ENCODE assay signal across 1 cellular context in genomic region chr1:220300442-220301121, GRCh38.
TF ChIP-seq lines count a peak whose summit lies in the region.

No MANE protein-coding gene starts in this region.

TF ChIP-seq in K562, 482 proteins besides CTCF, POLR2A, EP300 and RAD21 (continued from another document):
- TF ChIP-seq KLF13 (tag; IDR thresholded peaks at IDR 0.05; ENCODE audit: borderline replicate concordance, low read depth) (no peak), GABPA (tag; conservative IDR thresholded peaks at IDR 0.05; ENCODE audit: low read depth) (peak; percentile 71), ZNF395 (CRISPR knock-in tag; IDR thresholded peaks at IDR 0.05) (no peak; the same call in 1 of the 2 replicates), POLR2AphosphoS5 (IDR thresholded peaks at IDR 0.05; ENCODE audit: control insufficient read depth, insufficient read depth, low read depth, low read length) (no peak), SRSF1 (IDR thresholded peaks at IDR 0.05; ENCODE audit: low read depth, low read length) (no peak), MCM2 (IDR thresholded peaks at IDR 0.05; ENCODE audit: low read depth) (no peak), GTF2A2 (tag; IDR thresholded peaks at IDR 0.05) (no peak), KAT2B (IDR thresholded peaks at IDR 0.05; ENCODE audit: low read depth, low read length) (no peak), MTA2 (IDR thresholded peaks at IDR 0.05; ENCODE audit: low read depth) (peak; percentile 41; the same call in 1 of the 2 replicates), FIP1L1 (IDR thresholded peaks at IDR 0.05; ENCODE audit: low read depth, low read length, poor library complexity, severe bottlenecking) (no peak), ZNF77 (CRISPR knock-in tag; IDR thresholded peaks at IDR 0.05) (no peak), NFATC3 (IDR thresholded peaks at IDR 0.05) (no peak), CREM (IDR thresholded peaks at IDR 0.05; ENCODE audit: low read depth) (peak; percentile 87), ZBTB43 (CRISPR knock-in tag; IDR thresholded peaks at IDR 0.05) (no peak), UBTF (IDR thresholded peaks at IDR 0.05; ENCODE audit: borderline replicate concordance in 1 of 2, low read depth in 2 of 2, low read length in 2 of 2) (no peak), SRF (CRISPR knock-in tag; IDR thresholded peaks at IDR 0.05) (peak in 1 of 2 experiments; percentile 29; a peak in 1 of 4 replicates), SIN3B (IDR thresholded peaks at IDR 0.05; ENCODE audit: low read depth) (no peak), SREBF1 (IDR thresholded peaks at IDR 0.05; ENCODE audit: borderline replicate concordance, low read depth, low read length) (no peak), CBX3 (IDR thresholded peaks at IDR 0.05; ENCODE audit: borderline replicate concordance in 1 of 2, low read length in 2 of 2) (no peak), NFXL1 (CRISPR knock-in tag; IDR thresholded peaks at IDR 0.05) (no peak), JUN (IDR thresholded peaks at IDR 0.05; ENCODE audit: borderline replicate concordance, low read depth, low read length) (peak; percentile 98), JUN (CRISPR knock-in tag; IDR thresholded peaks at IDR 0.05; ENCODE audit: borderline replicate concordance) (0 out of 2 replicates have a peak, but pooled peaks have one; percentile 34), ZNF449 (CRISPR knock-in tag; IDR thresholded peaks at IDR 0.05) (no peak), TSC22D4 (tag; IDR thresholded peaks at IDR 0.05) (no peak), NR1H2 (CRISPR knock-in tag; IDR thresholded peaks at IDR 0.05) (no peak), C11orf30 (IDR thresholded peaks at IDR 0.05; ENCODE audit: low read depth) (peak; percentile 42; the same call in 1 of the 2 replicates), ZBED1 (IDR thresholded peaks at IDR 0.05) (no peak), ESRRB (CRISPR knock-in tag; IDR thresholded peaks at IDR 0.05; ENCODE audit: borderline replicate concordance) (no peak)
- TF ChIP-seq, protein P1, sequence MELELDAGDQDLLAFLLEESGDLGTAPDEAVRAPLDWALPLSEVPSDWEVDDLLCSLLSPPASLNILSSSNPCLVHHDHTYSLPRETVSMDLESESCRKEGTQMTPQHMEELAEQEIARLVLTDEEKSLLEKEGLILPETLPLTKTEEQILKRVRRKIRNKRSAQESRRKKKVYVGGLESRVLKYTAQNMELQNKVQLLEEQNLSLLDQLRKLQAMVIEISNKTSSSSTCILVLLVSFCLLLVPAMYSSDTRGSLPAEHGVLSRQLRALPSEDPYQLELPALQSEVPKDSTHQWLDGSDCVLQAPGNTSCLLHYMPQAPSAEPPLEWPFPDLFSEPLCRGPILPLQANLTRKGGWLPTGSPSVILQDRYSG (tag; conservative IDR thresholded peaks at IDR 0.05; ENCODE audit: low read depth) = no peak
- TF ChIP-seq, protein P2, sequence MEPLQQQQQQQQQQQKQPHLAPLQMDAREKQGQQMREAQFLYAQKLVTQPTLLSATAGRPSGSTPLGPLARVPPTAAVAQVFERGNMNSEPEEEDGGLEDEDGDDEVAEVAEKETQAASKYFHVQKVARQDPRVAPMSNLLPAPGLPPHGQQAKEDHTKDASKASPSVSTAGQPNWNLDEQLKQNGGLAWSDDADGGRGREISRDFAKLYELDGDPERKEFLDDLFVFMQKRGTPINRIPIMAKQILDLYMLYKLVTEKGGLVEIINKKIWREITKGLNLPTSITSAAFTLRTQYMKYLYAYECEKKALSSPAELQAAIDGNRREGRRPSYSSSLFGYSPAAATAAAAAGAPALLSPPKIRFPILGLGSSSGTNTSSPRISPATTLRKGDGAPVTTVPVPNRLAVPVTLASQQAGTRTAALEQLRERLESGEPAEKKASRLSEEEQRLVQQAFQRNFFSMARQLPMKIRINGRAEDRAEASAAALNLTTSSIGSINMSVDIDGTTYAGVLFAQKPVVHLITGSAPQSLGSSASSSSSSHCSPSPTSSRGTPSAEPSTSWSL (CRISPR knock-in tag; IDR thresholded peaks at IDR 0.05; ENCODE audit: borderline replicate concordance) = no peak
- TF ChIP-seq, protein P3, sequence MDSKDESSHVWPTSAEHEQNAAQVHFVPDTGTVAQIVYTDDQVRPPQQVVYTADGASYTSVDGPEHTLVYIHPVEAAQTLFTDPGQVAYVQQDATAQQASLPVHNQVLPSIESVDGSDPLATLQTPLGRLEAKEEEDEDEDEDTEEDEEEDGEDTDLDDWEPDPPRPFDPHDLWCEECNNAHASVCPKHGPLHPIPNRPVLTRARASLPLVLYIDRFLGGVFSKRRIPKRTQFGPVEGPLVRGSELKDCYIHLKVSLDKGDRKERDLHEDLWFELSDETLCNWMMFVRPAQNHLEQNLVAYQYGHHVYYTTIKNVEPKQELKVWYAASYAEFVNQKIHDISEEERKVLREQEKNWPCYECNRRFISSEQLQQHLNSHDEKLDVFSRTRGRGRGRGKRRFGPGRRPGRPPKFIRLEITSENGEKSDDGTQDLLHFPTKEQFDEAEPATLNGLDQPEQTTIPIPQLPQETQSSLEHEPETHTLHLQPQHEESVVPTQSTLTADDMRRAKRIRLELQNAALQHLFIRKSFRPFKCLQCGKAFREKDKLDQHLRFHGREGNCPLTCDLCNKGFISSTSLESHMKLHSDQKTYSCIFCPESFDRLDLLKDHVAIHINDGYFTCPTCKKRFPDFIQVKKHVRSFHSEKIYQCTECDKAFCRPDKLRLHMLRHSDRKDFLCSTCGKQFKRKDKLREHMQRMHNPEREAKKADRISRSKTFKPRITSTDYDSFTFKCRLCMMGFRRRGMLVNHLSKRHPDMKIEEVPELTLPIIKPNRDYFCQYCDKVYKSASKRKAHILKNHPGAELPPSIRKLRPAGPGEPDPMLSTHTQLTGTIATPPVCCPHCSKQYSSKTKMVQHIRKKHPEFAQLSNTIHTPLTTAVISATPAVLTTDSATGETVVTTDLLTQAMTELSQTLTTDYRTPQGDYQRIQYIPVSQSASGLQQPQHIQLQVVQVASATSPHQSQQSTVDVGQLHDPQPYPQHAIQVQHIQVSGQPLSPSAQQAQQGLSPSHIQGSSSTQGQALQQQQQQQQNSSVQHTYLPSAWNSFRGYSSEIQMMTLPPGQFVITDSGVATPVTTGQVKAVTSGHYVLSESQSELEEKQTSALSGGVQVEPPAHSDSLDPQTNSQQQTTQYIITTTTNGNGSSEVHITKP (IDR thresholded peaks at IDR 0.05; ENCODE audit: partially characterized antibody) = peak; percentile 8
- TF ChIP-seq, protein P4, sequence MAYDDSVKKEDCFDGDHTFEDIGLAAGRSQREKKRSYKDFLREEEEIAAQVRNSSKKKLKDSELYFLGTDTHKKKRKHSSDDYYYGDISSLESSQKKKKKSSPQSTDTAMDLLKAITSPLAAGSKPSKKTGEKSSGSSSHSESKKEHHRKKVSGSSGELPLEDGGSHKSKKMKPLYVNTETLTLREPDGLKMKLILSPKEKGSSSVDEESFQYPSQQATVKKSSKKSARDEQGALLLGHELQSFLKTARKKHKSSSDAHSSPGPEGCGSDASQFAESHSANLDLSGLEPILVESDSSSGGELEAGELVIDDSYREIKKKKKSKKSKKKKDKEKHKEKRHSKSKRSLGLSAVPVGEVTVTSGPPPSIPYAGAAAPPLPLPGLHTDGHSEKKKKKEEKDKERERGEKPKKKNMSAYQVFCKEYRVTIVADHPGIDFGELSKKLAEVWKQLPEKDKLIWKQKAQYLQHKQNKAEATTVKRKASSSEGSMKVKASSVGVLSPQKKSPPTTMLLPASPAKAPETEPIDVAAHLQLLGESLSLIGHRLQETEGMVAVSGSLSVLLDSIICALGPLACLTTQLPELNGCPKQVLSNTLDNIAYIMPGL (CRISPR knock-in tag; IDR thresholded peaks at IDR 0.05) = no peak
